ENCODE assay signal across 9 cellular contexts in genomic region chr3:101950510-101950909, GRCh38.
A peak's percentile ranks its signal among the peaks of the same experiment; 100 is the strongest.
DNase-seq lines count a peak whose midpoint lies in the region; ATAC-seq and TF ChIP-seq lines count a peak whose summit lies in the region.
"Had no signal": no experiment of that assay in that cellular context is flagged by ENCODE, and none has a peak within 500 bp of the region (broad histone marks: within the 10 kb centered on the region; RNA-seq: fewer than 3 reads in every experiment).

No MANE protein-coding gene starts in this region.

- H2AFZ ChIP-seq in PC-9: 0 out of 2 replicates have a peak overlapping the region, but pooled peaks have one; percentile 13

- no peaks in the 10 kb centered on the region for H3K36me3 ChIP-seq in PC-9 (ENCODE audit: low read depth)

- H3K9me2 ChIP-seq in PC-9 (ENCODE audit: insufficient read depth): no peaks in the 10 kb centered on the region

- ATAC-seq in GM21619 (IDR thresholded peaks at IDR 0.05; ENCODE audit: unreplicated experiment): peak; percentile 88

- BruUV-seq in PC-9 (replicated peaks; lab: Mats Ljungman, UMichigan): no TSS peak

- intact Hi-C loops in PC-9 (cut with micrococcal nuclease; ENCODE audit: unreplicated experiment): no loop called here

- DNase-seq in EL: peak; percentile 83
- no peak for DNase-seq in PC-9
- DNase-seq in islet precursor cell: peak; percentile 77
- DNase-seq in putamen (ENCODE audit: low spot score): no peak
- DNase-seq in NCI-H1105 treated with DMSO at 0.1 percent for 48 hours (lab: John Stamatoyannopoulos, UW): no peak
- no peak for DNase-seq in coronary artery (ENCODE audit: low spot score)
- no peak for DNase-seq in amniotic stem cell (lab: John Stamatoyannopoulos, UW)

- no peaks in the 10 kb centered on the region for H3K79me2 ChIP-seq in PC-9 (ENCODE audit: low read depth)

- POLR2A ChIA-PET in PC-9 (lab: Charles Lee; ENCODE audit: unreplicated experiment): interaction anchor here (0.6 kb wide), 1 partner anchor 1241 kb away, joined by 5 read pairs; the partner anchor contains the start of gene TFG

- no peak overlapping the region for H3K27ac ChIP-seq in PC-9
- peak overlapping the region in 1 of 2 donors; percentile 25 for H3K27ac ChIP-seq in coronary artery
- H3K27ac ChIP-seq: HL-60 had no signal

- no peaks in the 10 kb centered on the region for H3K27me3 ChIP-seq in PC-9 (ENCODE audit: insufficient read depth, low read depth)

- CTCF ChIA-PET in PC-9 (lab: Charles Lee): interaction anchor here (0.6 kb wide), 1 partner anchor 101 kb away, joined by 6 read pairs; no protein-coding TSS in a partner anchor

- TF ChIP-seq CTCF in PC-9 (conservative IDR thresholded peaks at IDR 0.05) (no peak), coronary artery (IDR thresholded peaks at IDR 0.05) (no peak)

- peaks cover 3% of the 10 kb centered on the region; the same call in 1 of the 2 replicates for H3K9me3 ChIP-seq in PC-9 (ENCODE audit: insufficient read depth, low read depth)

- H4K20me1 ChIP-seq in PC-9 (ENCODE audit: insufficient read depth): no peaks in the 10 kb centered on the region

- H3K4me1 ChIP-seq in PC-9 (replicated peaks; ENCODE audit: insufficient read depth): peaks cover 8% of the 10 kb centered on the region

- H3F3A ChIP-seq in PC-9 (ENCODE audit: insufficient read depth, low read depth): 0 out of 2 replicates have a peak, but pooled peaks cover 3% of the 10 kb centered on the region

- no peak overlapping the region for H3K4me3 ChIP-seq in PC-9
- H3K4me3 ChIP-seq in coronary artery: no peak overlapping the region

- H3K4me2 ChIP-seq in PC-9: no peak overlapping the region

Comparison
In these comparisons a context has a peak if more than half of its experiments do, and no peak if none do; other contexts are left out.
1. DNase-seq: peak in EL (single experiment) and islet precursor cell (single experiment); none in PC-9 (0 of 2), putamen (single experiment), NCI-H1105 treated with DMSO at 0.1 percent for 48 hours (single experiment), coronary artery (single experiment) and amniotic stem cell (single experiment).